ENCODE assay signal across 14 cellular contexts in the genomic region with DNA sequence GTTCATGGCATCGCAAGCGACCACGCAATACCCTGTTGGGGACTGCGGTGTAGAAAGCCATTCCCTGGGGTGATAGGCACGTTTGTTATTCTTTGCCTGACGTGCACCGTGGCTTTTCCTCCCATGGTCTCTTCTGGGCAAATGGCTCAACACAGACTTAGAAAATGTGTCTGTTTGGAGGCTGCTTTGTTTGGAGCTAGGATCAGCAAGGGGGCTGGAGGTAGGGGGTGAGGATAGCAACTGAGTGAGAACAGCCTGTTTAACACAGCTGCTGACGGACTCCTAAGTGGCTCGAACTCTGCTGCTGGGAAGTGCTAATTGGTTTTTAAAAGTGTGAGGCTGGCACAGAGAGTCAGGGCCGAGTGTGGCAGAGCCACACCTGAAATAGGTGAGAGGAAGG. TPM values are rescaled to one million over a fixed set of nuclear protein-coding genes. Genes with fewer than 3 reads are reported as not detected.
DNase-seq lines count a peak whose midpoint lies in the region; ATAC-seq and TF ChIP-seq lines count a peak whose summit lies in the region.
"Had no signal": no experiment of that assay in that cellular context is flagged by ENCODE, and none has a peak within 500 bp of the region (broad histone marks: within the 10 kb centered on the region; RNA-seq: fewer than 3 reads in every experiment).

No MANE protein-coding gene starts in this region.

- H3K4me1 ChIP-seq in BLaER1 = peaks cover 18% of the 10 kb centered on the region
- H3K4me1 ChIP-seq in GM23338 (ENCODE audit: insufficient read depth) = no peaks in the 10 kb centered on the region; the same call in 1 of the 2 replicates
- H3K4me1 ChIP-seq: Caco-2 had no signal

- H3K4me3 Mint-ChIP-seq in GM23338 (no peak overlapping the region), T-helper 17 cell (no peak overlapping the region), glutamatergic neuron (ENCODE audit: unreplicated experiment) (no peak overlapping the region)
- H3K4me3 Mint-ChIP-seq: B cell; CD14-positive monocyte; CD8-positive, alpha-beta memory T cell had no signal

- H3F3A ChIP-seq in GM23338 (replicated peaks; ENCODE audit: low read depth) = no peaks in the 10 kb centered on the region

- no peaks in the 10 kb centered on the region for H3K9me3 Mint-ChIP-seq in GM23338
- peaks cover 11% of the 10 kb centered on the region for H3K9me3 Mint-ChIP-seq in glutamatergic neuron (ENCODE audit: unreplicated experiment)
- H3K9me3 Mint-ChIP-seq: CD14-positive monocyte; CD8-positive, alpha-beta memory T cell had no signal

- no peak for TF ChIP-seq CTCF in GM23338 (conservative IDR thresholded peaks at IDR 0.05; ENCODE audit: low read depth in 2 of 2)
- no peak for TF ChIP-seq CTCF in glutamatergic neuron (IDR thresholded peaks at IDR 0.05; ENCODE audit: partially characterized antibody, unreplicated experiment)

- H3K27me3 ChIP-seq in BLaER1 = no peaks in the 10 kb centered on the region
- H3K27me3 ChIP-seq in GM23338 (ENCODE audit: insufficient read depth) = no peaks in the 10 kb centered on the region

- no peaks in the 10 kb centered on the region for H3K79me2 ChIP-seq in GM23338 (replicated peaks; ENCODE audit: insufficient read depth)

- no peak overlapping the region for H3K27ac ChIP-seq in BLaER1
- no peak overlapping the region for H3K27ac ChIP-seq in GM23338 (ENCODE audit: low read depth)

- DNase-seq in GM23338 (ENCODE audit: low spot score) = no peak
- no peak for DNase-seq in T-helper 17 cell
- DNase-seq in glutamatergic neuron = no peak
- DNase-seq in T-helper 2 cell = no peak
- DNase-seq in GDM1 (lab: John Stamatoyannopoulos, UW) = no peak
- DNase-seq in NOMO-1 treated with DMSO at 0.1 percent for 48 hours (lab: John Stamatoyannopoulos, UW; ENCODE audit: unreplicated experiment) = no peak
- DNase-seq: Caco-2; CD8-positive, alpha-beta memory T cell; DND-41; GF-D8; HCEC 1CT had no signal

- peak overlapping the region; percentile 48; the same call in 1 of the 2 replicates for H3K9ac ChIP-seq in BLaER1

- H3K4me3 ChIP-seq in BLaER1 = no peak overlapping the region
- H3K4me3 ChIP-seq in GM23338 = no peak overlapping the region

- no peak overlapping the region for H2AFZ ChIP-seq in GM23338

- 0 out of 3 replicates have a peak, but pooled peaks cover 6% of the 10 kb centered on the region for H3K4me1 Mint-ChIP-seq in GM23338
- H3K4me1 Mint-ChIP-seq in T-helper 17 cell = peaks cover 2% of the 10 kb centered on the region
- peaks cover 17% of the 10 kb centered on the region for H3K4me1 Mint-ChIP-seq in glutamatergic neuron (ENCODE audit: low read depth, unreplicated experiment)
- H3K4me1 Mint-ChIP-seq: B cell; CD14-positive monocyte; CD8-positive, alpha-beta memory T cell had no signal

- H3K27ac Mint-ChIP-seq in GM23338 (0 out of 2 replicates have a peak overlapping the region, but pooled peaks have one; percentile 34), T-helper 17 cell (peak overlapping the region; percentile 62), glutamatergic neuron (ENCODE audit: unreplicated experiment) (peak overlapping the region; percentile 59)
- H3K27ac Mint-ChIP-seq: B cell, CD14-positive monocyte had no signal

- ATAC-seq in GM23338 (no peak), T-helper 17 cell (no peak)

- H4K20me1 ChIP-seq in BLaER1 (peaks cover 35% of the 10 kb centered on the region), GM23338 (replicated peaks; ENCODE audit: insufficient read depth) (peaks cover 3% of the 10 kb centered on the region; the same call in 1 of the 2 replicates)

- H3K9me2 ChIP-seq in GM23338 (ENCODE audit: insufficient read depth) = no peaks in the 10 kb centered on the region

- H3K36me3 ChIP-seq in BLaER1 (peaks cover 92% of the 10 kb centered on the region), GM23338 (ENCODE audit: insufficient read depth) (no peaks in the 10 kb centered on the region)

- H3K27me3 Mint-ChIP-seq in GM23338 (ENCODE audit: insufficient read depth, low read depth, poor library complexity) = peaks cover 6% of the 10 kb centered on the region
- no peaks in the 10 kb centered on the region for H3K27me3 Mint-ChIP-seq in T-helper 17 cell
- H3K27me3 Mint-ChIP-seq in glutamatergic neuron (ENCODE audit: unreplicated experiment) = peaks cover 11% of the 10 kb centered on the region
- H3K27me3 Mint-ChIP-seq: B cell; CD8-positive, alpha-beta memory T cell had no signal

- H3K36me3 Mint-ChIP-seq in GM23338 (ENCODE audit: low read depth) = peaks cover 29% of the 10 kb centered on the region
- peaks cover 4% of the 10 kb centered on the region for H3K36me3 Mint-ChIP-seq in T-helper 17 cell (ENCODE audit: low read depth)
- no peaks in the 10 kb centered on the region for H3K36me3 Mint-ChIP-seq in glutamatergic neuron (ENCODE audit: unreplicated experiment)

- H3K4me2 ChIP-seq in BLaER1 (peak overlapping the region; percentile 45), GM23338 (no peak overlapping the region)

- no peaks in the 10 kb centered on the region for H3K9me3 ChIP-seq in BLaER1
- no peaks in the 10 kb centered on the region for H3K9me3 ChIP-seq in T-helper 17 cell (ENCODE audit: control insufficient read depth, low read length, poor library complexity, severe bottlenecking)
- H3K9me3 ChIP-seq: Caco-2 had no signal

TF ChIP-seq in GM23338, 12 proteins besides CTCF, POLR2A, EP300 and RAD21 (continues in another document):
- TF ChIP-seq JUNB (IDR thresholded peaks at IDR 0.05; ENCODE audit: unreplicated experiment) = no peak
- no peak for TF ChIP-seq ZNF331 (CRISPR knock-in tag; IDR thresholded peaks at IDR 0.05; ENCODE audit: low read depth)
- no peak for TF ChIP-seq STAT1 (IDR thresholded peaks at IDR 0.05; ENCODE audit: unreplicated experiment)
- no peak for TF ChIP-seq CREB1 (CRISPR knock-in tag; IDR thresholded peaks at IDR 0.05; ENCODE audit: low read depth)
- no peak for TF ChIP-seq EZH2 (IDR thresholded peaks at IDR 0.05; ENCODE audit: low read depth, unreplicated experiment)
- TF ChIP-seq POLR2AphosphoS5 (IDR thresholded peaks at IDR 0.05; ENCODE audit: low read depth) = no peak
- no peak for TF ChIP-seq ZNF114 (CRISPR knock-in tag; IDR thresholded peaks at IDR 0.05)
- TF ChIP-seq ETS1 (IDR thresholded peaks at IDR 0.05) = no peak
- TF ChIP-seq, protein P1, sequence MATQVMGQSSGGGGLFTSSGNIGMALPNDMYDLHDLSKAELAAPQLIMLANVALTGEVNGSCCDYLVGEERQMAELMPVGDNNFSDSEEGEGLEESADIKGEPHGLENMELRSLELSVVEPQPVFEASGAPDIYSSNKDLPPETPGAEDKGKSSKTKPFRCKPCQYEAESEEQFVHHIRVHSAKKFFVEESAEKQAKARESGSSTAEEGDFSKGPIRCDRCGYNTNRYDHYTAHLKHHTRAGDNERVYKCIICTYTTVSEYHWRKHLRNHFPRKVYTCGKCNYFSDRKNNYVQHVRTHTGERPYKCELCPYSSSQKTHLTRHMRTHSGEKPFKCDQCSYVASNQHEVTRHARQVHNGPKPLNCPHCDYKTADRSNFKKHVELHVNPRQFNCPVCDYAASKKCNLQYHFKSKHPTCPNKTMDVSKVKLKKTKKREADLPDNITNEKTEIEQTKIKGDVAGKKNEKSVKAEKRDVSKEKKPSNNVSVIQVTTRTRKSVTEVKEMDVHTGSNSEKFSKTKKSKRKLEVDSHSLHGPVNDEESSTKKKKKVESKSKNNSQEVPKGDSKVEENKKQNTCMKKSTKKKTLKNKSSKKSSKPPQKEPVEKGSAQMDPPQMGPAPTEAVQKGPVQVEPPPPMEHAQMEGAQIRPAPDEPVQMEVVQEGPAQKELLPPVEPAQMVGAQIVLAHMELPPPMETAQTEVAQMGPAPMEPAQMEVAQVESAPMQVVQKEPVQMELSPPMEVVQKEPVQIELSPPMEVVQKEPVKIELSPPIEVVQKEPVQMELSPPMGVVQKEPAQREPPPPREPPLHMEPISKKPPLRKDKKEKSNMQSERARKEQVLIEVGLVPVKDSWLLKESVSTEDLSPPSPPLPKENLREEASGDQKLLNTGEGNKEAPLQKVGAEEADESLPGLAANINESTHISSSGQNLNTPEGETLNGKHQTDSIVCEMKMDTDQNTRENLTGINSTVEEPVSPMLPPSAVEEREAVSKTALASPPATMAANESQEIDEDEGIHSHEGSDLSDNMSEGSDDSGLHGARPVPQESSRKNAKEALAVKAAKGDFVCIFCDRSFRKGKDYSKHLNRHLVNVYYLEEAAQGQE (IDR thresholded peaks at IDR 0.05; ENCODE audit: unreplicated experiment) = no peak
- no peak for TF ChIP-seq NANOG (IDR thresholded peaks at IDR 0.05; ENCODE audit: borderline replicate concordance)

RNA-seq across cellular contexts. Expression of gene CHRM4, which starts 16.1 kb away (rescaled TPM):
- 0.93 and 0.97 TPM in 2 replicates for total RNA-seq in GM23338 (2014; rRNA removed; shearing (Covaris generic))
- not detected in 2 replicates for polyA plus RNA-seq in GM23338 (2016; fragmentation: Nextera tagmentation; extraction: Ambion mirVana)
- 1 to 10 TPM; 4.3 to 4.8 TPM for total RNA-seq in T-helper 17 cell
- 8.5 TPM for total RNA-seq in glutamatergic neuron (ENCODE audit: unreplicated experiment)
- total RNA-seq: CD8-positive, alpha-beta memory T cell had no signal

RNA-seq across cellular contexts. Expression of gene MDK, which starts 26.2 kb away (rescaled TPM):
- total RNA-seq in GM23338 (2014; rRNA removed; shearing (Covaris generic)) = 388 and 438 TPM in 2 replicates
- polyA plus RNA-seq in GM23338 (2016; fragmentation: Nextera tagmentation; extraction: Ambion mirVana) = 451 and 477 TPM in 2 replicates
- total RNA-seq in T-helper 17 cell (1 to 10 TPM; 2.6 to 3.7 TPM), glutamatergic neuron (ENCODE audit: unreplicated experiment) (846 TPM)
- polyA plus RNA-seq: CD14-positive monocyte had no signal

Comparison
In these comparisons a context has a peak if more than half of its experiments do, and no peak if none do; other contexts are left out.
1. RNA of gene MDK, which starts 26.2 kb away (total RNA-seq): 846 TPM in glutamatergic neuron (single experiment) and 388 to 438 TPM in GM23338; 2.6 to 3.7 TPM in T-helper 17 cell; every median in the first group is over 10 times any median in the second.
2. Peak in every context shown above with its lines, with median percentiles within 50 percentile points of each other: H3K27ac Mint-ChIP-seq.